Comparison of ENCODE assay signal across 8 cellular contexts in genomic region chr10:98134117-98134430, GRCh38. TPM values are rescaled to one million over a fixed set of nuclear protein-coding genes. Genes with fewer than 3 reads are reported as not detected.
DNase-seq lines count a peak whose midpoint lies in the region; ATAC-seq, FAIRE-seq and TF ChIP-seq lines count a peak whose summit lies in the region.

No MANE protein-coding gene starts in this region.

- H3K79me2 ChIP-seq in ACC112 (ENCODE audit: control insufficient read depth, insufficient read depth, low read length, unreplicated experiment) = peaks cover 44% of the 10 kb centered on the region

- H3K36me3 ChIP-seq in ACC112 (ENCODE audit: insufficient read depth, low read length) (no peaks in the 10 kb centered on the region), brain microvascular endothelial cell (replicated peaks) (no peaks in the 10 kb centered on the region)

- peak overlapping the region; percentile 96 for H2AFZ ChIP-seq in ACC112 (ENCODE audit: low read length, unreplicated experiment)

- DNase-seq in brain microvascular endothelial cell = no peak
- DNase-seq in A172 (ENCODE audit: low spot score) = no peak
- no peak for DNase-seq in D721Med (ENCODE audit: insufficient read length, low spot score)

- H3K9me3 ChIP-seq in mononuclear cell (ENCODE audit: low read depth, low read length) = no peaks in the 10 kb centered on the region

- H3K27me3 ChIP-seq in ACC112 (ENCODE audit: insufficient read depth, low read length) (no peaks in the 10 kb centered on the region; the same call in 1 of the 2 replicates), brain microvascular endothelial cell (replicated peaks) (no peaks in the 10 kb centered on the region), mononuclear cell (ENCODE audit: insufficient read depth, low read length) (no peaks in the 10 kb centered on the region)

- peak overlapping the region; percentile 95 for H3K4me3 ChIP-seq in ACC112 (ENCODE audit: low read depth, low read length)
- peak overlapping the region; percentile 92 for H3K4me3 ChIP-seq in brain microvascular endothelial cell (ENCODE audit: low read depth, low read length)
- H3K4me3 ChIP-seq in mononuclear cell (ENCODE audit: low read length) = peak overlapping the region; percentile 86

- in situ Hi-C loops in brain microvascular endothelial cell (cut with HindIII; ENCODE audit: low pct_ligation_motif_present, low sequenced_read_pairs) = no loop called here

- H3K4me1 ChIP-seq in ACC112 (ENCODE audit: control insufficient read depth, insufficient read depth, low read length, unreplicated experiment) (peaks cover 14% of the 10 kb centered on the region), mononuclear cell (ENCODE audit: insufficient read depth, low read length) (peaks cover 39% of the 10 kb centered on the region)

- H3K27ac ChIP-seq in ACC112 (ENCODE audit: low read depth, low read length) = peak overlapping the region; percentile 82
- no peak overlapping the region for H3K27ac ChIP-seq in brain microvascular endothelial cell

- no peak for TF ChIP-seq CTCF in brain microvascular endothelial cell (IDR thresholded peaks at IDR 0.05; ENCODE audit: low read depth, low read length, missing control alignments)
- no peak for TF ChIP-seq CTCF in D721Med (IDR thresholded peaks at IDR 0.05; ENCODE audit: insufficient read depth, missing control alignments)

- FAIRE-seq in D721Med (lab: Jason Lieb, UNC) = no peak

- peak; percentile 3 for ATAC-seq in HG02885 (IDR thresholded peaks at IDR 0.05; ENCODE audit: poor library complexity, unreplicated experiment)
- ATAC-seq in HG03460 (IDR thresholded peaks at IDR 0.05; ENCODE audit: unreplicated experiment) = no peak
- ATAC-seq in GM21423 (IDR thresholded peaks at IDR 0.05; ENCODE audit: unreplicated experiment) = no peak

RNA-seq across cellular contexts. Expression of gene R3HCC1L, which starts 0.4 kb away (rescaled TPM):
- 32.8 TPM for total RNA-seq in mononuclear cell
- total RNA-seq in A172 (2014; rRNA removed; shearing (Covaris generic)) = 9.8 and 13.0 TPM in 2 replicates
